In genomic region chr10:72274730-72275350, GRCh38 we compare ENCODE assay signal across 8 cellular contexts. TPM values are rescaled to one million over a fixed set of nuclear protein-coding genes. Genes with fewer than 3 reads are reported as not detected.
A peak's percentile ranks its signal among the peaks of the same experiment; 100 is the strongest.
DNase-seq lines count a peak whose midpoint lies in the region; ATAC-seq and TF ChIP-seq lines count a peak whose summit lies in the region.

No MANE protein-coding gene starts in this region.

- no peaks in the 10 kb centered on the region for H3K9me3 ChIP-seq in CD8-positive, alpha-beta memory T cell (ENCODE audit: low read length)
- H3K9me3 ChIP-seq in skeletal muscle tissue (ENCODE audit: control insufficient read depth in 3 of 3, low read length in 3 of 3): no peaks in the 10 kb centered on the region

- peaks cover 27 to 56% (median 51%) of the 10 kb centered on the region in 3 donors for H3K4me1 Mint-ChIP-seq in CD8-positive, alpha-beta memory T cell

- H3K9ac ChIP-seq in skeletal muscle tissue (ENCODE audit: low read depth in 1 of 3, low read length in 3 of 3): peak overlapping the region; percentile 99

- TF ChIP-seq CTCF in brain microvascular endothelial cell (IDR thresholded peaks at IDR 0.05; ENCODE audit: low read depth, low read length, missing control alignments): peak; percentile 85

- H3K27me3 Mint-ChIP-seq in CD8-positive, alpha-beta memory T cell: no peaks in the 10 kb centered on the region

- CTCF ChIA-PET in CD8-positive, alpha-beta memory T cell (lab: Charles Lee): interaction anchor here (0.7 to 6.5 kb wide), 29 partner anchors 10 to 378 kb away, joined by 3 to 88 read pairs (median 8); partner anchors contain the start of genes ANAPC16 and ASCC1

- H3K27me3 ChIP-seq in CD8-positive, alpha-beta memory T cell (ENCODE audit: insufficient read depth, low read length, poor library complexity, severe bottlenecking): no peaks in the 10 kb centered on the region
- H3K27me3 ChIP-seq in brain microvascular endothelial cell (replicated peaks) (no peaks in the 10 kb centered on the region), skeletal muscle tissue (ENCODE audit: control insufficient read depth in 3 of 3, insufficient read depth in 3 of 3, low read length in 3 of 3) (no peaks in the 10 kb centered on the region)

- H3K4me3 Mint-ChIP-seq in CD8-positive, alpha-beta memory T cell: peak overlapping the region; percentile 96 to 99 (median 98)

- DNase-seq in CD8-positive, alpha-beta memory T cell: peak; percentile 48 to 83 (median 63)
- DNase-seq in HUDEP-2 (lab: John Stamatoyannopoulos, UW; ENCODE audit: unreplicated experiment in 76 of 76) (peak in 68 of 76 experiments; percentile 7 to 80 (median 60)), T-helper 22 cell (ENCODE audit: low read depth) (peak; percentile 26), brain microvascular endothelial cell (no peak), iPS-NIHi7 (ENCODE audit: extremely low spot score) (peak; percentile 71), NCI-H2196 treated with DMSO at 0.1 percent for 48 hours (lab: John Stamatoyannopoulos, UW; ENCODE audit: unreplicated experiment) (no peak)

- H3K36me3 ChIP-seq in CD8-positive, alpha-beta memory T cell (ENCODE audit: insufficient read depth, low read length): peaks cover 15% of the 10 kb centered on the region
- peaks cover 28% of the 10 kb centered on the region for H3K36me3 ChIP-seq in brain microvascular endothelial cell (replicated peaks)
- peaks cover 9 to 13% (median 10%) of the 10 kb centered on the region in 3 donors for H3K36me3 ChIP-seq in skeletal muscle tissue (ENCODE audit: control insufficient read depth in 3 of 3, insufficient read depth in 3 of 3, low read length in 3 of 3)

- peak overlapping the region; percentile 89 to 97 (median 96) for H3K27ac Mint-ChIP-seq in CD8-positive, alpha-beta memory T cell

- H3K27ac ChIP-seq in CD8-positive, alpha-beta memory T cell (ENCODE audit: low read depth, low read length): peak overlapping the region; percentile 94
- peak overlapping the region; percentile 91 for H3K27ac ChIP-seq in brain microvascular endothelial cell
- H3K27ac ChIP-seq in skeletal muscle tissue (ENCODE audit: low read depth, low read length): peak overlapping the region; percentile 97

- POLR2A ChIA-PET in CD8-positive, alpha-beta memory T cell (lab: Charles Lee): interaction anchor here (0.5 to 2.9 kb wide), 13 partner anchors 9 to 195 kb away, joined by 3 to 23 read pairs (median 5); no protein-coding TSS in a partner anchor

- in situ Hi-C loops in brain microvascular endothelial cell (cut with HindIII; ENCODE audit: low pct_ligation_motif_present, low sequenced_read_pairs): no loop called here

- H3K9me3 Mint-ChIP-seq in CD8-positive, alpha-beta memory T cell: no peaks in the 10 kb centered on the region

- peaks cover 32% of the 10 kb centered on the region for H3K4me1 ChIP-seq in CD8-positive, alpha-beta memory T cell (ENCODE audit: insufficient read depth, low read length)
- H3K4me1 ChIP-seq in skeletal muscle tissue (ENCODE audit: control insufficient read depth in 3 of 3, insufficient read depth in 3 of 3, low read length in 3 of 3): peaks cover 28 to 57% (median 55%) of the 10 kb centered on the region in 3 donors

- no peak for ATAC-seq in GM21717 (IDR thresholded peaks at IDR 0.05; ENCODE audit: unreplicated experiment)

- H3K36me3 Mint-ChIP-seq in CD8-positive, alpha-beta memory T cell: peaks cover 3 to 29% (median 5%) of the 10 kb centered on the region in 3 donors

- peak overlapping the region; percentile 88 for H3K4me3 ChIP-seq in CD8-positive, alpha-beta memory T cell (ENCODE audit: low read length)
- H3K4me3 ChIP-seq in brain microvascular endothelial cell (ENCODE audit: low read depth, low read length): peak overlapping the region; percentile 99
- H3K4me3 ChIP-seq in skeletal muscle tissue (ENCODE audit: low read length in 3 of 3): peak overlapping the region; percentile 92 to 100 (median 98)

RNA-seq across cellular contexts. Expression of gene DDIT4, which starts 1.1 kb away (rescaled TPM):
- total RNA-seq in CD8-positive, alpha-beta memory T cell: 100 to 1,000 TPM; 144 to 156 TPM
- polyA plus RNA-seq in CD8-positive, alpha-beta memory T cell: 183 TPM
- 87.2 TPM for total RNA-seq in skeletal muscle tissue

RNA-seq across cellular contexts. Expression of gene ASCC1, which starts 58.8 kb away (rescaled TPM):
- 10 to 100 TPM; 36.3 to 43.2 TPM for total RNA-seq in CD8-positive, alpha-beta memory T cell
- 19.1 TPM for polyA plus RNA-seq in CD8-positive, alpha-beta memory T cell
- 21.4 TPM for total RNA-seq in skeletal muscle tissue

RNA-seq across cellular contexts. Expression of gene ANAPC16, which starts 59.0 kb away (rescaled TPM):
- 10 to 100 TPM; 68.1 to 78.3 TPM for total RNA-seq in CD8-positive, alpha-beta memory T cell
- polyA plus RNA-seq in CD8-positive, alpha-beta memory T cell: 329 TPM
- 58.5 TPM for total RNA-seq in skeletal muscle tissue

Comparison
In these comparisons a context has a peak if more than half of its experiments do, and no peak if none do; other contexts are left out.
1. DNase-seq: peak in CD8-positive, alpha-beta memory T cell (5 of 5), HUDEP-2 (68 of 76), T-helper 22 cell (single experiment) and iPS-NIHi7 (single experiment); none in brain microvascular endothelial cell (single experiment) and NCI-H2196 treated with DMSO at 0.1 percent for 48 hours (single experiment).
2. Peak in every context shown above with its lines, with median percentiles within 50 percentile points of each other: H3K27ac ChIP-seq and H3K4me3 ChIP-seq.